8 cellular contexts compared by ENCODE assay signal in genomic region chr1:21324368-21325137, GRCh38. TPM values are rescaled to one million over a fixed set of nuclear protein-coding genes. Genes with fewer than 3 reads are reported as not detected.
DNase-seq lines count a peak whose midpoint lies in the region; ATAC-seq, FAIRE-seq and TF ChIP-seq lines count a peak whose summit lies in the region.

No MANE protein-coding gene starts in this region.

- peaks cover 22% of the 10 kb centered on the region for H3K79me2 ChIP-seq in parathyroid adenoma

- H3K27me3 Mint-ChIP-seq in activated T-cell treated with anti-CD3 and anti-CD28 coated beads, Interleukin-2, amount 50 U/mL, for 4 hours (ENCODE audit: low read depth): no peaks in the 10 kb centered on the region

- H3K36me3 ChIP-seq in NT2/D1 (ENCODE audit: insufficient read depth, insufficient read length, low read length): peaks cover 3% of the 10 kb centered on the region
- no peaks in the 10 kb centered on the region for H3K36me3 ChIP-seq in parathyroid adenoma (ENCODE audit: control insufficient read depth, insufficient read depth, low read length)
- H3K36me3 ChIP-seq in thyroid gland: no peaks in the 10 kb centered on the region

- peak overlapping the region; percentile 67 for H3K4me3 Mint-ChIP-seq in activated T-cell treated with anti-CD3 and anti-CD28 coated beads, Interleukin-2, amount 50 U/mL, for 4 hours

- H3K9ac ChIP-seq in NT2/D1 (ENCODE audit: insufficient read length, low read depth) (peak overlapping the region; percentile 67), parathyroid adenoma (no peak overlapping the region)

- H3K4me2 ChIP-seq in parathyroid adenoma (ENCODE audit: low read length): peak overlapping the region; percentile 48

- FAIRE-seq in GM18507 (lab: Jason Lieb, UNC): peak; percentile 51

- H3K4me1 ChIP-seq in NT2/D1 (ENCODE audit: insufficient read depth, insufficient read length) (peaks cover 37% of the 10 kb centered on the region), parathyroid adenoma (peaks cover 45% of the 10 kb centered on the region), thyroid gland (peaks cover 77 to 89% of the 10 kb centered on the region in 2 donors)

- H3K27ac ChIP-seq in parathyroid adenoma: peak overlapping the region; percentile 95
- H3K27ac ChIP-seq in thyroid gland: peak overlapping the region; percentile 79 to 96 (median 96)

- peak overlapping the region; percentile 53 for H2AFZ ChIP-seq in parathyroid adenoma

- intact Hi-C loops in thyroid gland (cut with DNase I): no loop called here

- DNase-seq in GM18507 (ENCODE audit: extremely low spot score, insufficient read length, low read depth): no peak
- DNase-seq in NT2/D1 (ENCODE audit: low read depth, low spot score): no peak
- peak; percentile 72 for DNase-seq in activated T-cell treated with anti-CD3 and anti-CD28 coated beads, Interleukin-2, amount 50 U/mL, for 4 hours
- DNase-seq in fibroblast of peridontal ligament (ENCODE audit: extremely low read depth): peak; percentile 92
- DNase-seq in thyroid gland: peak; percentile 97 to 98
- no peak for DNase-seq in GM19238 (ENCODE audit: insufficient read length, low spot score)

- WGBS in thyroid gland, 2 donors: 2 to 4% methylated on average over 10 to 13 of the region's 14 CpGs

- TF ChIP-seq CTCF in parathyroid adenoma (IDR thresholded peaks at IDR 0.05): no peak
- TF ChIP-seq CTCF in thyroid gland (IDR thresholded peaks at IDR 0.05): no peak

- H3K4me3 ChIP-seq in NT2/D1 (ENCODE audit: insufficient read length, low read depth) (no peak overlapping the region), parathyroid adenoma (ENCODE audit: low read depth, low read length) (no peak overlapping the region), thyroid gland (replicated peaks in 1 of 3) (no peak overlapping the region)

- H3K27me3 ChIP-seq in NT2/D1 (ENCODE audit: insufficient read depth, insufficient read length): no peaks in the 10 kb centered on the region
- no peaks in the 10 kb centered on the region for H3K27me3 ChIP-seq in parathyroid adenoma (ENCODE audit: control insufficient read depth, insufficient read depth, low read length)
- no peaks in the 10 kb centered on the region for H3K27me3 ChIP-seq in thyroid gland

- peaks cover 83% of the 10 kb centered on the region for H3K4me1 Mint-ChIP-seq in activated T-cell treated with anti-CD3 and anti-CD28 coated beads, Interleukin-2, amount 50 U/mL, for 4 hours (ENCODE audit: low read depth)

- peak in 1 of 2 donors; percentile 23 for TF ChIP-seq POLR2A in thyroid gland (IDR thresholded peaks at IDR 0.05)

- ATAC-seq in activated T-cell treated with anti-CD3 and anti-CD28 coated beads, Interleukin-2, amount 50 U/mL, for 4 hours: peak; percentile 85
- ATAC-seq in HG03139 (IDR thresholded peaks at IDR 0.05; ENCODE audit: unreplicated experiment): no peak

- H3K9me3 ChIP-seq in NT2/D1 (ENCODE audit: insufficient read depth, low read length): no peaks in the 10 kb centered on the region
- H3K9me3 ChIP-seq in parathyroid adenoma (ENCODE audit: control insufficient read depth, low read length): no peaks in the 10 kb centered on the region
- H3K9me3 ChIP-seq in thyroid gland: no peaks in the 10 kb centered on the region

- H3K36me3 Mint-ChIP-seq in activated T-cell treated with anti-CD3 and anti-CD28 coated beads, Interleukin-2, amount 50 U/mL, for 4 hours (ENCODE audit: insufficient read depth): peaks cover 9% of the 10 kb centered on the region

- H3K9me3 Mint-ChIP-seq in activated T-cell treated with anti-CD3 and anti-CD28 coated beads, Interleukin-2, amount 50 U/mL, for 4 hours: no peaks in the 10 kb centered on the region

RNA-seq across cellular contexts. Expression of gene ECE1, which starts 34.3 kb away (rescaled TPM):
- total RNA-seq in activated T-cell treated with anti-CD3 and anti-CD28 coated beads, Interleukin-2, amount 50 U/mL, for 4 hours: 100 to 1,000 TPM; 121 to 168 (median 149) TPM
- 100 to 1,000 TPM in 2 of 4 donors, 10 to 100 TPM in 2; 74.5 to 146 (median 97.2) TPM for total RNA-seq in thyroid gland

Comparison
In these comparisons a context has a peak if more than half of its experiments do, and no peak if none do; other contexts are left out.
1. DNase-seq: peak in activated T-cell treated with anti-CD3 and anti-CD28 coated beads, Interleukin-2, amount 50 U/mL, for 4 hours (single experiment), fibroblast of peridontal ligament (single experiment) and thyroid gland (2 of 2); none in GM18507 (single experiment), NT2/D1 (single experiment) and GM19238 (single experiment).